Comparison of ENCODE assay signal across 16 cellular contexts in genomic region chr9:98083566-98084135, GRCh38. TPM values are rescaled to one million over a fixed set of nuclear protein-coding genes. Genes with fewer than 3 reads are reported as not detected.
DNase-seq lines count a peak whose midpoint lies in the region; ATAC-seq lines count a peak whose summit lies in the region.
"Had no signal": no experiment of that assay in that cellular context is flagged by ENCODE, and none has a peak within 500 bp of the region (broad histone marks: within the 10 kb centered on the region; RNA-seq: fewer than 3 reads in every experiment).

No MANE protein-coding gene starts in this region.

- H3K18ac ChIP-seq in trophoblast cell (ENCODE audit: low read length): no peak overlapping the region

- H3K4me1 Mint-ChIP-seq in activated CD4-positive, alpha-beta T cell treated with anti-CD3 and anti-CD28 coated beads, Interleukin-2, amount 10 ng/mL, durations not matched to agents 7 days and 5 days: peaks cover 40% of the 10 kb centered on the region
- peaks cover 22% of the 10 kb centered on the region for H3K4me1 Mint-ChIP-seq in central memory CD8-positive, alpha-beta T cell

- no peaks in the 10 kb centered on the region for H3K9me3 Mint-ChIP-seq in activated CD4-positive, alpha-beta T cell treated with anti-CD3 and anti-CD28 coated beads, Interleukin-2, amount 10 ng/mL, durations not matched to agents 7 days and 5 days
- no peaks in the 10 kb centered on the region for H3K9me3 Mint-ChIP-seq in central memory CD8-positive, alpha-beta T cell

- no peak overlapping the region for H3K4me3 ChIP-seq in trophoblast cell (ENCODE audit: low read depth, low read length)
- H3K4me3 ChIP-seq: thyroid gland had no signal

- H4K8ac ChIP-seq in trophoblast cell (ENCODE audit: low read depth, low read length): no peak overlapping the region

- ATAC-seq in central memory CD8-positive, alpha-beta T cell (replicated peaks; ENCODE audit: extremely low read depth, poor library complexity, severe bottlenecking): no peak
- ATAC-seq in GM21528 (IDR thresholded peaks at IDR 0.05; ENCODE audit: low FRiP score, unreplicated experiment) (no peak), HG02885 (IDR thresholded peaks at IDR 0.05; ENCODE audit: poor library complexity, unreplicated experiment) (no peak)

- H3K9me3 ChIP-seq in trophoblast cell (ENCODE audit: insufficient read depth, low read depth, low read length): peaks cover 3% of the 10 kb centered on the region
- H3K9me3 ChIP-seq: Caco-2, thyroid gland had no signal

- no peak overlapping the region for H2AK5ac ChIP-seq in trophoblast cell (ENCODE audit: low read length)

- CTCF ChIA-PET in activated CD4-positive, alpha-beta T cell treated with anti-CD3 and anti-CD28 coated beads, Interleukin-2, amount 10 ng/mL, durations not matched to agents 7 days and 5 days (lab: Charles Lee): interaction anchor here (0.7 to 6.0 kb wide), 3 partner anchors 9 to 25 kb away, joined by 3 to 39 read pairs (median 5); no protein-coding TSS in a partner anchor

- no peak overlapping the region for H3K4me3 Mint-ChIP-seq in activated CD4-positive, alpha-beta T cell treated with anti-CD3 and anti-CD28 coated beads, Interleukin-2, amount 10 ng/mL, durations not matched to agents 7 days and 5 days
- no peak overlapping the region for H3K4me3 Mint-ChIP-seq in central memory CD8-positive, alpha-beta T cell

- H2BK12ac ChIP-seq in trophoblast cell (ENCODE audit: low read length): no peak overlapping the region

- H3K4me1 ChIP-seq in trophoblast cell (ENCODE audit: control insufficient read depth in 1 of 2, insufficient read depth in 2 of 2, low read length in 2 of 2): peaks cover 16 to 23% of the 10 kb centered on the region in 2 experiments
- H3K4me1 ChIP-seq: Caco-2 had no signal

- H3K14ac ChIP-seq in trophoblast cell (ENCODE audit: low read length): no peak overlapping the region

- WGBS in trophoblast cell (ENCODE audit: extremely low coverage, insufficient coverage, insufficient read length): no CpG with 5 or more reads among the region's 7 CpGs

- POLR2A ChIA-PET in activated CD4-positive, alpha-beta T cell treated with anti-CD3 and anti-CD28 coated beads, Interleukin-2, amount 10 ng/mL, durations not matched to agents 7 days and 5 days (lab: Charles Lee): no interaction called here

- no peaks in the 10 kb centered on the region for H3K79me2 ChIP-seq in trophoblast cell (ENCODE audit: control insufficient read depth, insufficient read depth, low read length, poor library complexity)

- H4K91ac ChIP-seq in trophoblast cell (ENCODE audit: low read depth, low read length): no peak overlapping the region

- no peak for DNase-seq in activated CD4-positive, alpha-beta T cell treated with anti-CD3 and anti-CD28 coated beads, Interleukin-2, amount 10 ng/mL, durations not matched to agents 7 days and 5 days
- DNase-seq in activated CD4-positive, alpha-beta T cell treated with anti-CD3 and anti-CD28 coated beads for 4 hours: no peak
- DNase-seq in NCI-H82 treated with DMSO at 0.1 percent for 48 hours (lab: John Stamatoyannopoulos, UW; ENCODE audit: unreplicated experiment) (peak; percentile 7), trophoblast cell (peak; percentile 72 to 84), AG08396 (ENCODE audit: low spot score) (no peak)
- no peak for DNase-seq in central memory CD8-positive, alpha-beta T cell (ENCODE audit: low spot score in 2 of 2)
- DNase-seq: Caco-2, cortex of kidney, MM.1S, NCI-H2081 treated with DMSO at 0.1 percent for 48 hours, right cardiac atrium, SW 1271, thyroid gland had no signal

- no peaks in the 10 kb centered on the region for H3K27me3 Mint-ChIP-seq in activated CD4-positive, alpha-beta T cell treated with anti-CD3 and anti-CD28 coated beads, Interleukin-2, amount 10 ng/mL, durations not matched to agents 7 days and 5 days
- H3K27me3 Mint-ChIP-seq in central memory CD8-positive, alpha-beta T cell: no peaks in the 10 kb centered on the region

- no peak overlapping the region for H4K12ac ChIP-seq in trophoblast cell (ENCODE audit: low read depth, low read length)

- H3K79me1 ChIP-seq in trophoblast cell (ENCODE audit: low read length): peaks cover 8% of the 10 kb centered on the region

- H3K9ac ChIP-seq in trophoblast cell (ENCODE audit: low read length): no peak overlapping the region

- peaks cover 60% of the 10 kb centered on the region for H3K36me3 Mint-ChIP-seq in activated CD4-positive, alpha-beta T cell treated with anti-CD3 and anti-CD28 coated beads, Interleukin-2, amount 10 ng/mL, durations not matched to agents 7 days and 5 days (ENCODE audit: low read depth)
- H3K36me3 Mint-ChIP-seq in central memory CD8-positive, alpha-beta T cell (ENCODE audit: insufficient read depth): peaks cover 30% of the 10 kb centered on the region

- peak overlapping the region; percentile 52 for H3K27ac Mint-ChIP-seq in activated CD4-positive, alpha-beta T cell treated with anti-CD3 and anti-CD28 coated beads, Interleukin-2, amount 10 ng/mL, durations not matched to agents 7 days and 5 days
- H3K27ac Mint-ChIP-seq in central memory CD8-positive, alpha-beta T cell (ENCODE audit: low read depth): peak overlapping the region; percentile 26

- H3K4me2 ChIP-seq in trophoblast cell (ENCODE audit: low read length): no peak overlapping the region

- H2BK120ac ChIP-seq in trophoblast cell (ENCODE audit: insufficient read depth, low read length, poor library complexity): no peak overlapping the region

- no peak overlapping the region for H2AFZ ChIP-seq in trophoblast cell (ENCODE audit: insufficient read depth, low read length, poor library complexity)

- H3K23ac ChIP-seq in trophoblast cell (ENCODE audit: low read length): no peak overlapping the region

- H3K36me3 ChIP-seq in trophoblast cell (ENCODE audit: control insufficient read depth in 1 of 2, insufficient read depth in 2 of 2, low read length in 2 of 2): peaks cover 8 to 31% of the 10 kb centered on the region in 2 experiments

- H3K4ac ChIP-seq in trophoblast cell (ENCODE audit: low read depth, low read length): no peak overlapping the region

- H3K27ac ChIP-seq in trophoblast cell (ENCODE audit: low read depth, low read length): no peak overlapping the region
- H3K27ac ChIP-seq: epithelial cell of prostate, thyroid gland had no signal

- H2BK5ac ChIP-seq in trophoblast cell (ENCODE audit: low read depth, low read length, poor library complexity): no peak overlapping the region

- no peaks in the 10 kb centered on the region for H3K27me3 ChIP-seq in trophoblast cell (ENCODE audit: insufficient read depth, low read length)
- H3K27me3 ChIP-seq: thyroid gland had no signal

RNA-seq across cellular contexts. Expression of gene NANS, which starts 27.1 kb away (rescaled TPM):
- total RNA-seq in activated CD4-positive, alpha-beta T cell treated with anti-CD3 and anti-CD28 coated beads, Interleukin-2, amount 10 ng/mL, durations not matched to agents 7 days and 5 days: 10 to 100 TPM; 37.2 to 38.3 TPM
- polyA plus RNA-seq in trophoblast cell (2013): 79.6 and 80.2 TPM in 2 replicates

RNA-seq across cellular contexts. Expression of gene TRIM14, which starts 35.4 kb away (rescaled TPM):
- 100 to 1,000 TPM; 116 to 124 TPM for total RNA-seq in activated CD4-positive, alpha-beta T cell treated with anti-CD3 and anti-CD28 coated beads, Interleukin-2, amount 10 ng/mL, durations not matched to agents 7 days and 5 days
- polyA plus RNA-seq in trophoblast cell (2013): 2.1 and 2.3 TPM in 2 replicates

Comparison
In these comparisons a context has a peak if more than half of its experiments do, and no peak if none do; other contexts are left out.
1. DNase-seq: peak in NCI-H82 treated with DMSO at 0.1 percent for 48 hours (single experiment) and trophoblast cell (2 of 2); none in activated CD4-positive, alpha-beta T cell treated with anti-CD3 and anti-CD28 coated beads, Interleukin-2, amount 10 ng/mL, durations not matched to agents 7 days and 5 days (single experiment), activated CD4-positive, alpha-beta T cell treated with anti-CD3 and anti-CD28 coated beads for 4 hours (0 of 2), central memory CD8-positive, alpha-beta T cell (0 of 2) and AG08396 (single experiment).